In genomic region chr15:99506399-99506798, GRCh38 we compare ENCODE assay signal across 14 cellular contexts.
"Had no signal": no experiment of that assay in that cellular context is flagged by ENCODE, and none has a peak within 500 bp of the region (broad histone marks: within the 10 kb centered on the region; RNA-seq: fewer than 3 reads in every experiment).

No MANE protein-coding gene starts in this region.

- H3K27me3 ChIP-seq: heart right ventricle, ovary, transverse colon had no signal

- DNase-seq: activated CD4-positive, alpha-beta T cell treated with anti-CD3 and anti-CD28 coated beads, Interleukin-2, amount 10 ng/mL, durations not matched to agents 24 days and 14 days; activated CD4-positive, CD25-positive, alpha-beta regulatory T cell; aorta; cortex of kidney; effector CD4-positive, alpha-beta T cell; heart right ventricle; left cardiac atrium; ovary; stimulated activated CD4-positive, alpha-beta T cell treated with anti-CD3 and anti-CD28 coated beads, Interleukin-15, amount 100 ng/mL, for 24 hours; stimulated activated CD4-positive, alpha-beta T cell treated with anti-CD3 and anti-CD28 coated beads, Interleukin-4, amount 100 ng/mL, for 1 hour; stimulated activated naive CD4-positive, alpha-beta T cell treated with Interleukin-2 at 50 U/mL for 16 hours; SW 1271; transverse colon had no signal

- ATAC-seq: heart right ventricle, left cardiac atrium had no signal

- H3K36me3 ChIP-seq: heart right ventricle, ovary, transverse colon had no signal

- H3K9me3 ChIP-seq: heart right ventricle, ovary, transverse colon had no signal

- H3K4me3 ChIP-seq: lung, ovary, transverse colon had no signal
